In the genomic region with DNA sequence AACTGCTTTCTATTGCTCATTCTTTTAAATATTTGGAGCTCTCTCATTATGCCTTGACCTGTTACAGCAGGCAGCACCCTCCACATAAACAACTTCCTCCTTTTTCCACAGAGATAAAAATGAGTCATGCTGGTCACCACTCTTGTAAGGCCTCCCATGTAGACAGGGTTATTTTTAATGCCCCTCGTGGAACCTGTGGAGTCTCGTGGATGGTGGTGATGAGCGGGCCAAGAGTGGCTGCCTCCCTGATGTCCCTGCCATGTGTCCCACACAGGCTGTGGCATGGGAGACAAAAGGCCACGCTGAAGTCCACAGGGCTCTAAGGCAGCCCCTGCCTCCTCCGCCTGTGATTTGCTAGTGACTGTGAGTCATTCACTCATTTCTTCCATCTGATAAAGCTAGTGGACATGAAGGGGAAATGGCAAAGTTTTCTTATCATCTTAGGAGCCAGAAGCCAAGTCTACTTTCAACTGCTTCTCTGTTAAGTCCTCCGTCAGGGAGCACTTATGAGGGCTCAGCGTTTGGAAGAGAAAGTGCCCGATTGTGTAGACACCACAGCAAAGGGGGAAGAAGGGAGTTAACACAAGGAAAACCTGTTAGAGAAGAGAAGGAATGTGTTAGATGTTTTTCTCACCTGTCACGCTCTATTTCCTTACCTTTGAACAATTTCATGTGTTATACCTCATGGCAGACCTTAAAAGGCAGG, we compare ENCODE assay signal across 8 cellular contexts.
A peak's percentile ranks its signal among the peaks of the same experiment; 100 is the strongest.
DNase-seq lines count a peak whose midpoint lies in the region; ATAC-seq and TF ChIP-seq lines count a peak whose summit lies in the region.

No MANE protein-coding gene starts in this region.

- CTCF ChIA-PET in RWPE1 (lab: Yijun Ruan, JAX) = interaction anchor here (0.6 to 0.7 kb wide), 2 partner anchors 93 to 118 kb away, joined by 3 to 5 read pairs; no protein-coding TSS in a partner anchor

- H3K4me3 Mint-ChIP-seq in progenitor cell of endocrine pancreas (ENCODE audit: low read depth) = no peak overlapping the region

- H3K4me1 ChIP-seq in fibroblast of lung (ENCODE audit: control insufficient read depth, extremely low read depth, insufficient read depth, low read length) = peaks cover 3% of the 10 kb centered on the region

- no peak overlapping the region for H3K9ac ChIP-seq in fibroblast of lung (ENCODE audit: insufficient read depth, low read length)

- peaks cover 4% of the 10 kb centered on the region for H3K9me3 Mint-ChIP-seq in progenitor cell of endocrine pancreas (ENCODE audit: low read depth)

- H3K4me3 ChIP-seq in fibroblast of lung (replicated peaks in 1 of 4; ENCODE audit: control extremely low read depth in 1 of 4, insufficient read depth in 1 of 4, low read depth in 3 of 4, low read length in 4 of 4) = peak overlapping the region in 1 of 4 experiments; percentile 34

- no peaks in the 10 kb centered on the region for H3K27me3 Mint-ChIP-seq in progenitor cell of endocrine pancreas

- peak overlapping the region; percentile 98 for H3K4me2 ChIP-seq in fibroblast of lung (ENCODE audit: extremely low read depth, insufficient read depth, low read length)

- no peaks in the 10 kb centered on the region for H3K9me3 ChIP-seq in fibroblast of lung (ENCODE audit: control insufficient read depth, insufficient read depth, low read depth, low read length)

- no peaks in the 10 kb centered on the region for H3K27me3 ChIP-seq in fibroblast of lung (ENCODE audit: control insufficient read depth, insufficient read depth, low read length)

- no peaks in the 10 kb centered on the region for H3K79me2 ChIP-seq in fibroblast of lung (ENCODE audit: control insufficient read depth, insufficient read depth, low read length)

- H3K27ac Mint-ChIP-seq in progenitor cell of endocrine pancreas = peak overlapping the region; percentile 19

- no peaks in the 10 kb centered on the region for H3K36me3 Mint-ChIP-seq in progenitor cell of endocrine pancreas (ENCODE audit: insufficient read depth)

- ATAC-seq in GM21381 (IDR thresholded peaks at IDR 0.05; ENCODE audit: unreplicated experiment) = no peak

- no peak overlapping the region for H2AFZ ChIP-seq in fibroblast of lung (ENCODE audit: low read length)

- no peaks in the 10 kb centered on the region for H4K20me1 ChIP-seq in fibroblast of lung (ENCODE audit: control insufficient read depth, extremely low read depth, insufficient read depth, low read length)

- no peak for TF ChIP-seq CTCF in RWPE1 (conservative IDR thresholded peaks at IDR 0.05; ENCODE audit: low read depth)
- no peak for TF ChIP-seq CTCF in fibroblast of lung (conservative IDR thresholded peaks at IDR 0.05 in 1 of 2, IDR thresholded peaks at IDR 0.05 in 1 of 2; ENCODE audit: low read depth in 1 of 2, low read length in 2 of 2)
- no peak for TF ChIP-seq CTCF in progenitor cell of endocrine pancreas (IDR thresholded peaks at IDR 0.05; ENCODE audit: unreplicated experiment)

- peaks cover 3% of the 10 kb centered on the region for H3K4me1 Mint-ChIP-seq in progenitor cell of endocrine pancreas (ENCODE audit: low read depth)

- H3K27ac ChIP-seq in RWPE1 (peak overlapping the region; percentile 85), fibroblast of lung (ENCODE audit: insufficient read depth, low read length) (peak overlapping the region; percentile 72)

- no peaks in the 10 kb centered on the region for H3K36me3 ChIP-seq in fibroblast of lung (ENCODE audit: control insufficient read depth, insufficient read depth, low read length)

- DNase-seq in Daoy (ENCODE audit: low read depth) = peak; percentile 56
- peak; percentile 82 for DNase-seq in RWPE1 (ENCODE audit: low spot score)
- DNase-seq in fibroblast of lung (ENCODE audit: low read depth in 2 of 2) = peak; percentile 89 to 97
- no peak for DNase-seq in progenitor cell of endocrine pancreas (ENCODE audit: low spot score, unreplicated experiment)
- no peak for DNase-seq in activated naive CD4-positive, alpha-beta T cell treated with anti-CD3 and anti-CD28 coated beads, Interleukin-2, amount 50 U/mL, for 16 hours
- no peak for DNase-seq in D341Med (ENCODE audit: low spot score)
- DNase-seq in activated CD8-positive, alpha-beta memory T cell treated with anti-CD3 and anti-CD28 coated beads for 24 hours = no peak

- POLR2A ChIA-PET in RWPE1 (lab: Yijun Ruan, JAX; ENCODE audit: low non-redundant PET) = no interaction called here

Comparison
In these comparisons a context has a peak if more than half of its experiments do, and no peak if none do; other contexts are left out.
1. DNase-seq: peak in Daoy (single experiment), RWPE1 (single experiment) and fibroblast of lung (2 of 2); none in progenitor cell of endocrine pancreas (single experiment), activated naive CD4-positive, alpha-beta T cell treated with anti-CD3 and anti-CD28 coated beads, Interleukin-2, amount 50 U/mL, for 16 hours (single experiment), D341Med (single experiment) and activated CD8-positive, alpha-beta memory T cell treated with anti-CD3 and anti-CD28 coated beads for 24 hours (single experiment).